2 cellular contexts compared by ENCODE assay signal in the genomic region with DNA sequence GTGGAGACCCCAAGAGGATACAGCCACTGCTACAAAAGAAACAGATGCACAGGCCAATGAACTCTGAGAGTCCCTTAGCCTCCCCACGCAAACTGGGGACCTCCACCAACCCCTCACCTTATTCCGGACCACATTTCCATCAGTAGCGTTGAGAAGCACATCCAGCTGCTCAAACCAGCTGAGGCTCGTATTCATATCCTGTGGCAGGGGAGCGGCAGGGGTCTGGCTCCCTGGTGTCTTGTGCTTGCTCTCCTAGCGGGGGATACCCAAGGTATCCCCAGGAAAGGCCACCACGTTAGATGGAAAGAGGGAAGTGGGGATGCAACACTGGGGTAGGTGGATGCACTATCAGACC.
TF ChIP-seq lines count a peak whose summit lies in the region.

No MANE protein-coding gene starts in this region.

TF ChIP-seq in H1, 55 proteins besides CTCF, POLR2A, EP300 and RAD21:
- TF ChIP-seq, protein P1, sequence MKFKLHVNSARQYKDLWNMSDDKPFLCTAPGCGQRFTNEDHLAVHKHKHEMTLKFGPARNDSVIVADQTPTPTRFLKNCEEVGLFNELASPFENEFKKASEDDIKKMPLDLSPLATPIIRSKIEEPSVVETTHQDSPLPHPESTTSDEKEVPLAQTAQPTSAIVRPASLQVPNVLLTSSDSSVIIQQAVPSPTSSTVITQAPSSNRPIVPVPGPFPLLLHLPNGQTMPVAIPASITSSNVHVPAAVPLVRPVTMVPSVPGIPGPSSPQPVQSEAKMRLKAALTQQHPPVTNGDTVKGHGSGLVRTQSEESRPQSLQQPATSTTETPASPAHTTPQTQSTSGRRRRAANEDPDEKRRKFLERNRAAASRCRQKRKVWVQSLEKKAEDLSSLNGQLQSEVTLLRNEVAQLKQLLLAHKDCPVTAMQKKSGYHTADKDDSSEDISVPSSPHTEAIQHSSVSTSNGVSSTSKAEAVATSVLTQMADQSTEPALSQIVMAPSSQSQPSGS (IDR thresholded peaks at IDR 0.05; ENCODE audit: low read length) = no peak
- TF ChIP-seq PHF8 (conservative IDR thresholded peaks at IDR 0.05; ENCODE audit: low read depth, low read length) = 0 out of 2 replicates have a peak, but pooled peaks have one; percentile 1
TF ChIP-seq in H1: peak in this region for 1.

TF ChIP-seq in HEK293T, 16 proteins besides CTCF, POLR2A, EP300 and RAD21:
- no peak for TF ChIP-seq FOXK2 (IDR thresholded peaks at IDR 0.05)
- no peak for TF ChIP-seq ELF4 (IDR thresholded peaks at IDR 0.05)
- TF ChIP-seq TARDBP (IDR thresholded peaks at IDR 0.05) = no peak
- TF ChIP-seq FOXM1 (IDR thresholded peaks at IDR 0.05; ENCODE audit: borderline replicate concordance) = no peak
- TF ChIP-seq SP1 (IDR thresholded peaks at IDR 0.05) = no peak
- no peak for TF ChIP-seq ARNT (IDR thresholded peaks at IDR 0.05)
- TF ChIP-seq HDGF (IDR thresholded peaks at IDR 0.05; ENCODE audit: borderline replicate concordance) = no peak
- TF ChIP-seq L3MBTL2 (conservative IDR thresholded peaks at IDR 0.05) = no peak
- TF ChIP-seq, protein P2, sequence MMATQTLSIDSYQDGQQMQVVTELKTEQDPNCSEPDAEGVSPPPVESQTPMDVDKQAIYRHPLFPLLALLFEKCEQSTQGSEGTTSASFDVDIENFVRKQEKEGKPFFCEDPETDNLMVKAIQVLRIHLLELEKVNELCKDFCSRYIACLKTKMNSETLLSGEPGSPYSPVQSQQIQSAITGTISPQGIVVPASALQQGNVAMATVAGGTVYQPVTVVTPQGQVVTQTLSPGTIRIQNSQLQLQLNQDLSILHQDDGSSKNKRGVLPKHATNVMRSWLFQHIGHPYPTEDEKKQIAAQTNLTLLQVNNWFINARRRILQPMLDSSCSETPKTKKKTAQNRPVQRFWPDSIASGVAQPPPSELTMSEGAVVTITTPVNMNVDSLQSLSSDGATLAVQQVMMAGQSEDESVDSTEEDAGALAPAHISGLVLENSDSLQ (IDR thresholded peaks at IDR 0.05) = no peak
- no peak for TF ChIP-seq ZNF384 (IDR thresholded peaks at IDR 0.05)
- TF ChIP-seq BHLHE40 (IDR thresholded peaks at IDR 0.05; ENCODE audit: borderline replicate concordance) = no peak
